1 cellular context compared by ENCODE assay signal in the genomic region with DNA sequence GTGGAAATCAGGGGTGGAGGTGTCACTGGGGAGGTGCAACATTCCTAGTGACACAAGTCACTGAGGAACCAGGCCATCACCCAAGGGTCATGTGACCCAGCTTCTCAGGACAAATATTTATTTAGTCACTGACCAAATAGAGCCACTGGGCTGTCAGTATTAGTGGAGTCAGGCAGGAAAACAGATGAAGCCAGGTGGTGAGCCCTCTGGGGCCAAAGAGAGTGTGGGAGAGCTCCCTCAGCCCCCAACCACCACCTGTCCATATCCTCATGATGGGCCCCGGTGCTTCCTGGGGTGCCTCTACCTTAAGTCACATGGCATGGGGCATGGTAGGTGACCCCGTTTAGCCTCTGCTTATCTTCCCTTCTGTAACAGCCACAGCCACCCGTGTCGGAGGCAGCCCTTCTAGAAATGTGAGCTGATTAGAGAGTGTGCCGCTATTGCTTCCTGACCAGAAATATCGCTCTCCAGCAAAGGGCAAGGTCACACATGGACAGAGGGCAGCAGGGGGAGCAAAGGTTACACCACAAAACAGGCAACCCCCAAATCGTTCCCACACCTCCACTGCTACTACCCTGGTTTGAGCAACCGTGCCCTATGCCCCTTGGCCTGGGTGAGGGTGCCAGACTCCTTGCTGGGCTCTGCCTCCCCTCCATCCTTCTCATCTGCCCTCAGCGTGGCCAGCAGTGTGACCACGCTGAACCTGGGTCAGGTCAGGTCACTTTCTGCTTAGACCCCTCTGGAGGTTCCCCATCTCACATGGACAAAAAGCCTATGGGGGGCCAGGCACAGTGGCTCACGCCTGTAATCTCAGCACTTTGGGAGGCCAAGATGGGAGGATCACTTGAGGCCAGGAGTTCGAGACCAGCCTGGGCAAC.
TF ChIP-seq lines count a peak whose summit lies in the region.

No MANE protein-coding gene starts in this region.

TF ChIP-seq in HepG2, 621 proteins besides CTCF, POLR2A, EP300 and RAD21 (continued from another document and continues in another):
- TF ChIP-seq, protein P1, sequence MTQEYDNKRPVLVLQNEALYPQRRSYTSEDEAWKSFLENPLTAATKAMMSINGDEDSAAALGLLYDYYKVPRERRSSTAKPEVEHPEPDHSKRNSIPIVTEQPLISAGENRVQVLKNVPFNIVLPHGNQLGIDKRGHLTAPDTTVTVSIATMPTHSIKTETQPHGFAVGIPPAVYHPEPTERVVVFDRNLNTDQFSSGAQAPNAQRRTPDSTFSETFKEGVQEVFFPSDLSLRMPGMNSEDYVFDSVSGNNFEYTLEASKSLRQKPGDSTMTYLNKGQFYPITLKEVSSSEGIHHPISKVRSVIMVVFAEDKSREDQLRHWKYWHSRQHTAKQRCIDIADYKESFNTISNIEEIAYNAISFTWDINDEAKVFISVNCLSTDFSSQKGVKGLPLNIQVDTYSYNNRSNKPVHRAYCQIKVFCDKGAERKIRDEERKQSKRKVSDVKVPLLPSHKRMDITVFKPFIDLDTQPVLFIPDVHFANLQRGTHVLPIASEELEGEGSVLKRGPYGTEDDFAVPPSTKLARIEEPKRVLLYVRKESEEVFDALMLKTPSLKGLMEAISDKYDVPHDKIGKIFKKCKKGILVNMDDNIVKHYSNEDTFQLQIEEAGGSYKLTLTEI (CRISPR knock-in tag; conservative IDR thresholded peaks at IDR 0.05): no peak
- no peak for TF ChIP-seq SYNCRIP (IDR thresholded peaks at IDR 0.05; ENCODE audit: insufficient read depth, low read depth, low read length)
- TF ChIP-seq, protein P2, sequence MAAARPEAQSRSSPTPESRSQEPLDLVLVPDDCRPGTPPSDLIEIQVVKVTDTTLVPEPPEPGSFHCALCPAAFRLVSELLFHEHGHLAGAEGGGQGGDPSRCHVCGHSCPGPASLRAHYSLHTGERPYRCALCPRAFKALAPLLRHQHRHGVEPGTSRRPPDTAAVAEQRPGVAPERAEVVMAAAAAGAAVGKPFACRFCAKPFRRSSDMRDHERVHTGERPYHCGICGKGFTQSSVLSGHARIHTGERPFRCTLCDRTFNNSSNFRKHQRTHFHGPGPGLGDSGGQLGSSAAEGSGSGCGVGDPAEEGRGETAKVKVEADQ (CRISPR knock-in tag; IDR thresholded peaks at IDR 0.05; ENCODE audit: borderline replicate concordance): no peak
- TF ChIP-seq, protein P3, sequence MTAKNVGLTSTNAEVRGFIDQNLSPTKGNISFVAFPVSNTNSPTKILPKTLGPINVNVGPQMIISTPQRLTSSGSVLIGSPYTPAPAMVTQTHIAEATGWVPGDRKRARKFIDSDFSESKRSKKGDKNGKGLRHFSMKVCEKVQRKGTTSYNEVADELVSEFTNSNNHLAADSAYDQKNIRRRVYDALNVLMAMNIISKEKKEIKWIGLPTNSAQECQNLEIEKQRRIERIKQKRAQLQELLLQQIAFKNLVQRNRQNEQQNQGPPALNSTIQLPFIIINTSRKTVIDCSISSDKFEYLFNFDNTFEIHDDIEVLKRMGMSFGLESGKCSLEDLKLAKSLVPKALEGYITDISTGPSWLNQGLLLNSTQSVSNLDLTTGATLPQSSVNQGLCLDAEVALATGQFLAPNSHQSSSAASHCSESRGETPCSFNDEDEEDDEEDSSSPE (CRISPR knock-in tag; IDR thresholded peaks at IDR 0.05): no peak; the same call in 1 of the 2 replicates
- TF ChIP-seq ZNF557 (CRISPR knock-in tag; IDR thresholded peaks at IDR 0.05): no peak
- peak; percentile 93 for TF ChIP-seq NR2C2 (CRISPR knock-in tag; IDR thresholded peaks at IDR 0.05; ENCODE audit: borderline replicate concordance)
- TF ChIP-seq SIN3B (IDR thresholded peaks at IDR 0.05; ENCODE audit: low read length): peak; percentile 26; the same call in 1 of the 2 replicates
- TF ChIP-seq NFATC3 (CRISPR knock-in tag; IDR thresholded peaks at IDR 0.05): no peak
- no peak for TF ChIP-seq HES4 (CRISPR knock-in tag; IDR thresholded peaks at IDR 0.05; ENCODE audit: borderline replicate concordance)
- TF ChIP-seq CCDC6 (CRISPR knock-in tag; IDR thresholded peaks at IDR 0.05): peak; percentile 88
- no peak for TF ChIP-seq ZNF720 (CRISPR knock-in tag; IDR thresholded peaks at IDR 0.05)
- no peak; the same call in 1 of the 2 replicates for TF ChIP-seq CENPT (CRISPR knock-in tag; IDR thresholded peaks at IDR 0.05; ENCODE audit: low read depth)
- TF ChIP-seq SMYD3 (CRISPR knock-in tag; IDR thresholded peaks at IDR 0.05): no peak
- no peak for TF ChIP-seq ATRX (CRISPR knock-in tag; IDR thresholded peaks at IDR 0.05; ENCODE audit: borderline replicate concordance)
- no peak for TF ChIP-seq MTF2 (CRISPR knock-in tag; IDR thresholded peaks at IDR 0.05; ENCODE audit: borderline replicate concordance)
- TF ChIP-seq CREM (IDR thresholded peaks at IDR 0.05): peak; percentile 60
- TF ChIP-seq CREM (CRISPR knock-in tag; IDR thresholded peaks at IDR 0.05): no peak
- TF ChIP-seq RAD51 (IDR thresholded peaks at IDR 0.05; ENCODE audit: borderline replicate concordance): peak; percentile 93
- TF ChIP-seq, protein P4, sequence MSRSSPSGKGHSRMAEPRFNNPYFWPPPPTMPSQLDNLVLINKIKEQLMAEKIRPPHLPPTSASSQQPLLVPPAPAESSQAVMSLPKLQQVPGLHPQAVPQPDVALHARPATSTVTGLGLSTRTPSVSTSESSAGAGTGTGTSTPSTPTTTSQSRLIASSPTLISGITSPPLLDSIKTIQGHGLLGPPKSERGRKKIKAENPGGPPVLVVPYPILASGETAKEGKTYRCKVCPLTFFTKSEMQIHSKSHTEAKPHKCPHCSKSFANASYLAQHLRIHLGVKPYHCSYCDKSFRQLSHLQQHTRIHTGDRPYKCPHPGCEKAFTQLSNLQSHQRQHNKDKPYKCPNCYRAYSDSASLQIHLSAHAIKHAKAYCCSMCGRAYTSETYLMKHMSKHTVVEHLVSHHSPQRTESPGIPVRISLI (CRISPR knock-in tag; IDR thresholded peaks at IDR 0.05; ENCODE audit: borderline replicate concordance): peak; percentile 44; the same call in 1 of the 2 replicates
- TF ChIP-seq ZBTB38 (CRISPR knock-in tag; IDR thresholded peaks at IDR 0.05): peak; percentile 80
- TF ChIP-seq ZNF530 (CRISPR knock-in tag; IDR thresholded peaks at IDR 0.05; ENCODE audit: low read depth): no peak
- no peak for TF ChIP-seq HNRNPK (IDR thresholded peaks at IDR 0.05; ENCODE audit: low read depth, low read length, poor library complexity, severe bottlenecking)
- TF ChIP-seq ZNF224 (CRISPR knock-in tag; IDR thresholded peaks at IDR 0.05): 0 out of 2 replicates have a peak, but pooled peaks have one; percentile 42
- TF ChIP-seq ZNF605 (CRISPR knock-in tag; IDR thresholded peaks at IDR 0.05): peak; percentile 73
- TF ChIP-seq ETV5 (CRISPR knock-in tag; IDR thresholded peaks at IDR 0.05; ENCODE audit: borderline replicate concordance): peak; percentile 31; the same call in 1 of the 2 replicates
- TF ChIP-seq, protein P5, sequence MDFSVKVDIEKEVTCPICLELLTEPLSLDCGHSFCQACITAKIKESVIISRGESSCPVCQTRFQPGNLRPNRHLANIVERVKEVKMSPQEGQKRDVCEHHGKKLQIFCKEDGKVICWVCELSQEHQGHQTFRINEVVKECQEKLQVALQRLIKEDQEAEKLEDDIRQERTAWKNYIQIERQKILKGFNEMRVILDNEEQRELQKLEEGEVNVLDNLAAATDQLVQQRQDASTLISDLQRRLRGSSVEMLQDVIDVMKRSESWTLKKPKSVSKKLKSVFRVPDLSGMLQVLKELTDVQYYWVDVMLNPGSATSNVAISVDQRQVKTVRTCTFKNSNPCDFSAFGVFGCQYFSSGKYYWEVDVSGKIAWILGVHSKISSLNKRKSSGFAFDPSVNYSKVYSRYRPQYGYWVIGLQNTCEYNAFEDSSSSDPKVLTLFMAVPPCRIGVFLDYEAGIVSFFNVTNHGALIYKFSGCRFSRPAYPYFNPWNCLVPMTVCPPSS (IDR thresholded peaks at IDR 0.05): no peak
- no peak for TF ChIP-seq ETV6 (CRISPR knock-in tag; conservative IDR thresholded peaks at IDR 0.05)
- TF ChIP-seq, protein P6, sequence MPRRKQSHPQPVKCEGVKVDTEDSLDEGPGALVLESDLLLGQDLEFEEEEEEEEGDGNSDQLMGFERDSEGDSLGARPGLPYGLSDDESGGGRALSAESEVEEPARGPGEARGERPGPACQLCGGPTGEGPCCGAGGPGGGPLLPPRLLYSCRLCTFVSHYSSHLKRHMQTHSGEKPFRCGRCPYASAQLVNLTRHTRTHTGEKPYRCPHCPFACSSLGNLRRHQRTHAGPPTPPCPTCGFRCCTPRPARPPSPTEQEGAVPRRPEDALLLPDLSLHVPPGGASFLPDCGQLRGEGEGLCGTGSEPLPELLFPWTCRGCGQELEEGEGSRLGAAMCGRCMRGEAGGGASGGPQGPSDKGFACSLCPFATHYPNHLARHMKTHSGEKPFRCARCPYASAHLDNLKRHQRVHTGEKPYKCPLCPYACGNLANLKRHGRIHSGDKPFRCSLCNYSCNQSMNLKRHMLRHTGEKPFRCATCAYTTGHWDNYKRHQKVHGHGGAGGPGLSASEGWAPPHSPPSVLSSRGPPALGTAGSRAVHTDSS (CRISPR knock-in tag; conservative IDR thresholded peaks at IDR 0.05): no peak
- no peak for TF ChIP-seq ZNF337 (CRISPR knock-in tag; IDR thresholded peaks at IDR 0.05; ENCODE audit: borderline replicate concordance, low read depth)
- TF ChIP-seq ZNF44 (CRISPR knock-in tag; IDR thresholded peaks at IDR 0.05): peak; percentile 69; the same call in 1 of the 2 replicates
- TF ChIP-seq ZBTB7B (CRISPR knock-in tag; IDR thresholded peaks at IDR 0.05): peak; percentile 70
- no peak for TF ChIP-seq KMT2A (CRISPR knock-in tag; IDR thresholded peaks at IDR 0.05)
- TF ChIP-seq ELF4 (CRISPR knock-in tag; IDR thresholded peaks at IDR 0.05; ENCODE audit: borderline replicate concordance): peak; percentile 78
- TF ChIP-seq, protein P7, sequence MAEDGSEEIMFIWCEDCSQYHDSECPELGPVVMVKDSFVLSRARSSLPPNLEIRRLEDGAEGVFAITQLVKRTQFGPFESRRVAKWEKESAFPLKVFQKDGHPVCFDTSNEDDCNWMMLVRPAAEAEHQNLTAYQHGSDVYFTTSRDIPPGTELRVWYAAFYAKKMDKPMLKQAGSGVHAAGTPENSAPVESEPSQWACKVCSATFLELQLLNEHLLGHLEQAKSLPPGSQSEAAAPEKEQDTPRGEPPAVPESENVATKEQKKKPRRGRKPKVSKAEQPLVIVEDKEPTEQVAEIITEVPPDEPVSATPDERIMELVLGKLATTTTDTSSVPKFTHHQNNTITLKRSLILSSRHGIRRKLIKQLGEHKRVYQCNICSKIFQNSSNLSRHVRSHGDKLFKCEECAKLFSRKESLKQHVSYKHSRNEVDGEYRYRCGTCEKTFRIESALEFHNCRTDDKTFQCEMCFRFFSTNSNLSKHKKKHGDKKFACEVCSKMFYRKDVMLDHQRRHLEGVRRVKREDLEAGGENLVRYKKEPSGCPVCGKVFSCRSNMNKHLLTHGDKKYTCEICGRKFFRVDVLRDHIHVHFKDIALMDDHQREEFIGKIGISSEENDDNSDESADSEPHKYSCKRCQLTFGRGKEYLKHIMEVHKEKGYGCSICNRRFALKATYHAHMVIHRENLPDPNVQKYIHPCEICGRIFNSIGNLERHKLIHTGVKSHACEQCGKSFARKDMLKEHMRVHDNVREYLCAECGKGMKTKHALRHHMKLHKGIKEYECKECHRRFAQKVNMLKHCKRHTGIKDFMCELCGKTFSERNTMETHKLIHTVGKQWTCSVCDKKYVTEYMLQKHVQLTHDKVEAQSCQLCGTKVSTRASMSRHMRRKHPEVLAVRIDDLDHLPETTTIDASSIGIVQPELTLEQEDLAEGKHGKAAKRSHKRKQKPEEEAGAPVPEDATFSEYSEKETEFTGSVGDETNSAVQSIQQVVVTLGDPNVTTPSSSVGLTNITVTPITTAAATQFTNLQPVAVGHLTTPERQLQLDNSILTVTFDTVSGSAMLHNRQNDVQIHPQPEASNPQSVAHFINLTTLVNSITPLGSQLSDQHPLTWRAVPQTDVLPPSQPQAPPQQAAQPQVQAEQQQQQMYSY (CRISPR knock-in tag; IDR thresholded peaks at IDR 0.05): no peak
- 0 out of 2 replicates have a peak, but pooled peaks have one; percentile 22 for TF ChIP-seq ZNF878 (CRISPR knock-in tag; IDR thresholded peaks at IDR 0.05)
- TF ChIP-seq GZF1 (CRISPR knock-in tag; IDR thresholded peaks at IDR 0.05): peak; percentile 49; the same call in 1 of the 2 replicates
- TF ChIP-seq MXI1 (IDR thresholded peaks at IDR 0.05; ENCODE audit: borderline replicate concordance, low read depth, low read length): peak; percentile 62; the same call in 1 of the 3 replicates
- TF ChIP-seq, protein P8, sequence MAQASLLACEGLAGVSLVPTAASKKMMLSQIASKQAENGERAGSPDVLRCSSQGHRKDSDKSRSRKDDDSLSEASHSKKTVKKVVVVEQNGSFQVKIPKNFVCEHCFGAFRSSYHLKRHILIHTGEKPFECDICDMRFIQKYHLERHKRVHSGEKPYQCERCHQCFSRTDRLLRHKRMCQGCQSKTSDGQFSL (CRISPR knock-in tag; IDR thresholded peaks at IDR 0.05): 0 out of 2 replicates have a peak, but pooled peaks have one; percentile 71
- TF ChIP-seq FOXJ3 (CRISPR knock-in tag; IDR thresholded peaks at IDR 0.05; ENCODE audit: borderline replicate concordance): no peak; the same call in 1 of the 2 replicates
- peak; percentile 76; the same call in 1 of the 2 replicates for TF ChIP-seq ZNF839 (CRISPR knock-in tag; IDR thresholded peaks at IDR 0.05; ENCODE audit: borderline replicate concordance)
- TF ChIP-seq MAZ (IDR thresholded peaks at IDR 0.05; ENCODE audit: borderline replicate concordance, low read depth, low read length): no peak
- TF ChIP-seq MAZ (CRISPR knock-in tag; IDR thresholded peaks at IDR 0.05; ENCODE audit: low read depth): peak; percentile 81
- TF ChIP-seq SKI (IDR thresholded peaks at IDR 0.05; ENCODE audit: partially characterized antibody): no peak
- 0 out of 2 replicates have a peak, but pooled peaks have one; percentile 6 for TF ChIP-seq FOXK2 (IDR thresholded peaks at IDR 0.05)
- TF ChIP-seq, protein P9, sequence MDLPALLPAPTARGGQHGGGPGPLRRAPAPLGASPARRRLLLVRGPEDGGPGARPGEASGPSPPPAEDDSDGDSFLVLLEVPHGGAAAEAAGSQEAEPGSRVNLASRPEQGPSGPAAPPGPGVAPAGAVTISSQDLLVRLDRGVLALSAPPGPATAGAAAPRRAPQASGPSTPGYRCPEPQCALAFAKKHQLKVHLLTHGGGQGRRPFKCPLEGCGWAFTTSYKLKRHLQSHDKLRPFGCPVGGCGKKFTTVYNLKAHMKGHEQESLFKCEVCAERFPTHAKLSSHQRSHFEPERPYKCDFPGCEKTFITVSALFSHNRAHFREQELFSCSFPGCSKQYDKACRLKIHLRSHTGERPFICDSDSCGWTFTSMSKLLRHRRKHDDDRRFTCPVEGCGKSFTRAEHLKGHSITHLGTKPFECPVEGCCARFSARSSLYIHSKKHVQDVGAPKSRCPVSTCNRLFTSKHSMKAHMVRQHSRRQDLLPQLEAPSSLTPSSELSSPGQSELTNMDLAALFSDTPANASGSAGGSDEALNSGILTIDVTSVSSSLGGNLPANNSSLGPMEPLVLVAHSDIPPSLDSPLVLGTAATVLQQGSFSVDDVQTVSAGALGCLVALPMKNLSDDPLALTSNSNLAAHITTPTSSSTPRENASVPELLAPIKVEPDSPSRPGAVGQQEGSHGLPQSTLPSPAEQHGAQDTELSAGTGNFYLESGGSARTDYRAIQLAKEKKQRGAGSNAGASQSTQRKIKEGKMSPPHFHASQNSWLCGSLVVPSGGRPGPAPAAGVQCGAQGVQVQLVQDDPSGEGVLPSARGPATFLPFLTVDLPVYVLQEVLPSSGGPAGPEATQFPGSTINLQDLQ (CRISPR knock-in tag; IDR thresholded peaks at IDR 0.05): peak; percentile 39; the same call in 1 of the 2 replicates
- TF ChIP-seq, protein P10, sequence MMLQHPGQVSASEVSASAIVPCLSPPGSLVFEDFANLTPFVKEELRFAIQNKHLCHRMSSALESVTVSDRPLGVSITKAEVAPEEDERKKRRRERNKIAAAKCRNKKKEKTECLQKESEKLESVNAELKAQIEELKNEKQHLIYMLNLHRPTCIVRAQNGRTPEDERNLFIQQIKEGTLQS (CRISPR knock-in tag; IDR thresholded peaks at IDR 0.05): peak; percentile 92
- TF ChIP-seq CEBPB (IDR thresholded peaks at IDR 0.05; ENCODE audit: borderline replicate concordance, low read depth, low read length): peak; percentile 27; the same call in 1 of the 2 replicates
